In genomic region chr9:32526042-32526706, GRCh38 we compare ENCODE assay signal across 8 cellular contexts. TPM values are rescaled to one million over a fixed set of nuclear protein-coding genes. Genes with fewer than 3 reads are reported as not detected.
A peak's percentile ranks its signal among the peaks of the same experiment; 100 is the strongest.
DNase-seq lines count a peak whose midpoint lies in the region; ATAC-seq and TF ChIP-seq lines count a peak whose summit lies in the region.

Gene RIGI (minus strand): TSS chr9:32526196. CDS start chr9:32526166, 30 bp downstream.

- peak; percentile 78 for DNase-seq in COLO829 (ENCODE audit: low spot score)
- peak; percentile 79 for DNase-seq in HS-27A (ENCODE audit: low read depth)
- peak; percentile 72 for DNase-seq in NK-92 treated with Interleukin-12 subunit alpha and Interleukin-12 subunit beta, amount 100 ng/mL, for 24 hours (lab: John Stamatoyannopoulos, UW)
- DNase-seq in activated CD8-positive, alpha-beta memory T cell treated with anti-CD3 and anti-CD28 coated beads, Interleukin-2, amount 50 U/mL, for 24 hours (ENCODE audit: extremely low read depth): peak; percentile 41
- DNase-seq in endothelial cell (ENCODE audit: low spot score): peak; percentile 83
- DNase-seq in middle frontal gyrus (ENCODE audit: extremely low spot score, low spot score): peak; percentile 83
- peak; percentile 57 to 59 for DNase-seq in stimulated activated CD8-positive, alpha-beta memory T cell treated with anti-CD3 and anti-CD28 coated beads, Interleukin-2, amount 100 ng/mL, for 48 hours (ENCODE audit: low read depth in 2 of 2)

- peaks cover 3% of the 10 kb centered on the region for H3K27me3 Mint-ChIP-seq in endothelial cell (ENCODE audit: unreplicated experiment)

- H3K9me3 Mint-ChIP-seq in endothelial cell (ENCODE audit: unreplicated experiment): peaks cover 8% of the 10 kb centered on the region

- H3K36me3 Mint-ChIP-seq in endothelial cell (ENCODE audit: low read depth, unreplicated experiment): peaks cover 25% of the 10 kb centered on the region

- H3K4me1 Mint-ChIP-seq in endothelial cell (ENCODE audit: unreplicated experiment): peaks cover 13% of the 10 kb centered on the region

- ATAC-seq in GM19467 (IDR thresholded peaks at IDR 0.05; ENCODE audit: unreplicated experiment): peak; percentile 67

- H3K4me3 Mint-ChIP-seq in endothelial cell (ENCODE audit: unreplicated experiment): peak within 1 kb of the TSS; percentile 91

- H3K27ac Mint-ChIP-seq in endothelial cell (ENCODE audit: unreplicated experiment): peak within 1 kb of the TSS; percentile 87

- TF ChIP-seq CTCF in endothelial cell (IDR thresholded peaks at IDR 0.05; ENCODE audit: unreplicated experiment): no peak

RNA-seq across cellular contexts. Expression of gene RIGI, which starts in this region (rescaled TPM):
- 8.4 TPM for total RNA-seq in endothelial cell (ENCODE audit: unreplicated experiment)

Comparison
In these comparisons a context has a peak if more than half of its experiments do, and no peak if none do; other contexts are left out.
1. Peak in every context shown above with its lines: DNase-seq and ATAC-seq.